In the genomic region with DNA sequence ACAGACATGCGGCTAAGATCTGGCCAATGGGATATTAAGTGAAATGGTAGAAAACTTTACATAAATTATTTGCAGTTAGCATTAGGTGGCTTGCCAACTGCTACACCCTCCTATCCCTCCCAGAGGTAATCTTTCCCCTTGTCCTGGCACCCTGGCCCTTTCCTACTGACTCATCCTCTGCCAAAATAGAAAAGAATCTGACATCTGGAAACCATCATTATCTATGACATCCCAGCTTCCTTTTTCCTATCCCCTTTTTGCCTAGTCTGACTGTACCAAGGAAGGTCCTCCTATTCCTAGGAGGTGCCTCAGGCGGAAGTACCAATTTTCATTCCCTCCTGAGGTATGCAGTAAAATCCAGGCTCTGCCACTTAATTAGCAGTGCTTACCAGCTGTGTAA, we compare ENCODE assay signal across 19 cellular contexts.
DNase-seq lines count a peak whose midpoint lies in the region; ATAC-seq and TF ChIP-seq lines count a peak whose summit lies in the region.
"Had no signal": no experiment of that assay in that cellular context is flagged by ENCODE, and none has a peak within 500 bp of the region (broad histone marks: within the 10 kb centered on the region; RNA-seq: fewer than 3 reads in every experiment).

No MANE protein-coding gene starts in this region.

- BruUV-seq in A673 (replicated peaks; lab: Mats Ljungman, UMichigan) = no TSS peak

- intact Hi-C loops in A673 (cut with micrococcal nuclease; ENCODE audit: unreplicated experiment) = no loop called here

- H3K9me3 Mint-ChIP-seq in activated T-helper 17 cell treated with anti-CD3 and anti-CD28 coated beads, Interleukin-2, amount 50 U/mL, for 72 hours = no peaks in the 10 kb centered on the region

- in situ Hi-C loops in HAP-1 (cut with MboI; ENCODE audit: low sequenced_read_pairs) = no loop called here

- H3K4me3 ChIP-seq in A673 (ENCODE audit: low read depth, low read length, poor library complexity, severe bottlenecking) (no peak overlapping the region), SK-N-MC (no peak overlapping the region), HAP-1 (no peak overlapping the region)
- H3K4me3 ChIP-seq: A549; BLaER1 treated with 17β-estradiol and CSF1 and Interleukin-3, amounts not matched to agents 10 nM and 100 nM had no signal

- H3K4me1 ChIP-seq in A673 (ENCODE audit: insufficient read depth, low read length, poor library complexity, severe bottlenecking) (no peaks in the 10 kb centered on the region), HAP-1 (no peaks in the 10 kb centered on the region)
- H3K4me1 ChIP-seq: A549, Caco-2 had no signal

- H3K27me3 Mint-ChIP-seq in activated T-helper 17 cell treated with anti-CD3 and anti-CD28 coated beads, Interleukin-2, amount 50 U/mL, for 72 hours = no peaks in the 10 kb centered on the region
- H3K27me3 Mint-ChIP-seq: CD4-positive, alpha-beta memory T cell had no signal

- no peak overlapping the region for H3K4me3 Mint-ChIP-seq in activated T-helper 17 cell treated with anti-CD3 and anti-CD28 coated beads, Interleukin-2, amount 50 U/mL, for 72 hours
- H3K4me3 Mint-ChIP-seq: CD4-positive, alpha-beta memory T cell had no signal

- H3K9me3 ChIP-seq in A673 (ENCODE audit: low read depth, low read length, poor library complexity, severe bottlenecking) (no peaks in the 10 kb centered on the region), SK-N-MC (ENCODE audit: low read depth, low read length) (no peaks in the 10 kb centered on the region), HAP-1 (no peaks in the 10 kb centered on the region)
- H3K9me3 ChIP-seq: A549; BLaER1 treated with 17β-estradiol and CSF1 and Interleukin-3, amounts not matched to agents 10 nM and 100 nM; Caco-2 had no signal

- TF ChIP-seq CTCF in A673 (conservative IDR thresholded peaks at IDR 0.05; ENCODE audit: low read depth, low read length) = no peak

- DNase-seq in A673 (ENCODE audit: low spot score) (peak; percentile 18), EH (ENCODE audit: low read depth) (peak; percentile 36), SK-N-MC (ENCODE audit: low read depth, low spot score) (peak; percentile 6), islet precursor cell (peak; percentile 58), HAP-1 (ENCODE audit: low spot score in 2 of 2) (no peak)
- DNase-seq: Caco-2; CD4-positive, alpha-beta memory T cell; DMS 273 treated with DMSO at 0.1 percent for 48 hours; DND-41; Karpas-422; NCI-H1694; NCI-H2081; NCI-H2171; NCI-H524 treated with DMSO at 0.1 percent for 48 hours; SHP77 treated with DMSO at 0.1 percent for 48 hours had no signal

- H3K4me1 Mint-ChIP-seq in activated T-helper 17 cell treated with anti-CD3 and anti-CD28 coated beads, Interleukin-2, amount 50 U/mL, for 72 hours = peaks cover 2% of the 10 kb centered on the region

- POLR2A ChIA-PET in A673 (lab: Charles Lee; ENCODE audit: low non-redundant PET) = no interaction called here

- CTCF ChIA-PET in A673 (lab: Charles Lee) = no interaction called here

- no peaks in the 10 kb centered on the region for H3K36me3 Mint-ChIP-seq in activated T-helper 17 cell treated with anti-CD3 and anti-CD28 coated beads, Interleukin-2, amount 50 U/mL, for 72 hours (ENCODE audit: low read depth)
- H3K36me3 Mint-ChIP-seq: CD4-positive, alpha-beta memory T cell had no signal

- no peak overlapping the region for H3K27ac Mint-ChIP-seq in activated T-helper 17 cell treated with anti-CD3 and anti-CD28 coated beads, Interleukin-2, amount 50 U/mL, for 72 hours

- no peak overlapping the region for H3K9ac ChIP-seq in SK-N-MC (ENCODE audit: insufficient read length)
- H3K9ac ChIP-seq: BLaER1 treated with 17β-estradiol and CSF1 and Interleukin-3, amounts not matched to agents 10 nM and 100 nM had no signal

- H3K27me3 ChIP-seq in A673 (replicated peaks; ENCODE audit: insufficient read depth, low read depth, low read length, poor library complexity) = no peaks in the 10 kb centered on the region
- H3K27me3 ChIP-seq in HAP-1 (ENCODE audit: low read depth) = no peaks in the 10 kb centered on the region
- H3K27me3 ChIP-seq: BLaER1 treated with 17β-estradiol and CSF1 and Interleukin-3, amounts not matched to agents 10 nM and 100 nM had no signal

- H3K27ac ChIP-seq in A673 (ENCODE audit: low read depth, low read length, poor library complexity, severe bottlenecking) = no peak overlapping the region
- no peak overlapping the region for H3K27ac ChIP-seq in SK-N-MC
- H3K27ac ChIP-seq: A549; BLaER1 treated with 17β-estradiol and CSF1 and Interleukin-3, amounts not matched to agents 10 nM and 100 nM had no signal

- ATAC-seq in activated T-helper 17 cell treated with anti-CD3 and anti-CD28 coated beads, Interleukin-2, amount 50 U/mL, for 72 hours (replicated peaks) = no peak
- ATAC-seq in GM21515 (IDR thresholded peaks at IDR 0.05; ENCODE audit: unreplicated experiment) = no peak
- ATAC-seq: A549 had no signal

- H3K36me3 ChIP-seq in A673 (ENCODE audit: insufficient read depth, low read length, poor library complexity, severe bottlenecking) (no peaks in the 10 kb centered on the region), SK-N-MC (ENCODE audit: insufficient read depth, low read length) (no peaks in the 10 kb centered on the region), HAP-1 (replicated peaks) (no peaks in the 10 kb centered on the region)
- H3K36me3 ChIP-seq: BLaER1 treated with 17β-estradiol and CSF1 and Interleukin-3, amounts not matched to agents 10 nM and 100 nM had no signal

Comparison
In these comparisons a context has a peak if more than half of its experiments do, and no peak if none do; other contexts are left out.
1. DNase-seq: peak in A673 (single experiment), EH (single experiment), SK-N-MC (single experiment) and islet precursor cell (single experiment); none in HAP-1 (0 of 2).